Comparison of ENCODE assay signal across 22 cellular contexts in the genomic region with DNA sequence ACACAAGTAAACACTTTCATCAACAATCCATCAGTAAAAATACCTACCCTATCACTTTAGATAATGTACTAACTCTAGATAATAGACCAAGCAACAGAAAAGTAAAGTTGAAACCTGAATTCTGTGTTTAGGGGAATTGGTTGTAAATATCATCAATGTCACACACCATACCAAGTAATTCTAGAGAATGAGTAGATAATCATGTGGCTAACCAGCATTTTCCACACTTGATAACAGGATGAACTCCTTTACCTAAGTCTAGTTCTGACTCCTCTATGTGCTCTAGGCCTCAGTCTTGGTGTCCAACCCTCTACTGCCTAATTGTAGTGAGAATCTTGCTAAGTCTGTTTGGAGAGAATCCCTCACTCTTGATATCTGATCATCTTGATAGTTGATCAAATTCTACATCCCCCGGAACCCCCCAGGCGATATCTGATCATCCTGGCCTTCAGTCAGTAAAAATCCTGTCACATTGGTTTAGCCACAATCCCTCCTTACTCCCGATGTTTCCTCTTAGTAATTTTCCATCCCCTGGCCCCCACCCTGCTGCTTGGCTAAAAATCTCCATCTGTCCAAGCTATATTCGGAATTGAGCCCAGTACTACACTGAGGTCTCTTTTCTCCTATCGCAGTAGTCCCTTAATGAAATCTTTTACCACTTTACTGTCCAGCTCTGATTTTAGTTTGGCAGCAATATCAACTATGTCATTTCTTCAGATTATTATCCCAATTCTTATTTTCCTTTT. TPM values are rescaled to one million over a fixed set of nuclear protein-coding genes. Genes with fewer than 3 reads are reported as not detected.
"Had no signal": no experiment of that assay in that cellular context is flagged by ENCODE, and none has a peak within 500 bp of the region (broad histone marks: within the 10 kb centered on the region; RNA-seq: fewer than 3 reads in every experiment).

No MANE protein-coding gene starts in this region.

- DNase-seq: activated CD4-positive, alpha-beta T cell treated with anti-CD3 and anti-CD28 coated beads, Interleukin-2, amount 10 ng/mL, durations not matched to agents 7 days and 5 days; activated CD8-positive, alpha-beta T cell treated with anti-CD3 and anti-CD28 coated beads, Interleukin-2, amount 10 ng/mL, durations not matched to agents 7 days and 5 days; activated gamma-delta T cell treated with Interleukin-2 at 50 U/mL for 16 hours; amniotic stem cell; erythroblast; kidney; left lung; mammary epithelial cell; SK-N-SH; T-cell; T-helper 9 cell; tibial artery had no signal

- H3K4me1 ChIP-seq: left lung, prostate gland, right atrium auricular region had no signal

- H3K9me3 Mint-ChIP-seq: activated CD4-positive, alpha-beta T cell treated with anti-CD3 and anti-CD28 coated beads, Interleukin-2, amount 10 ng/mL, durations not matched to agents 7 days and 5 days; activated naive CD4-positive, alpha-beta T cell treated with anti-CD3 and anti-CD28 coated beads, Interleukin-2, amount 50 U/mL, for 72 hours; activated T-helper 1 cell treated with anti-CD3 and anti-CD28 coated beads, Interleukin-12 subunit alpha, Interleukin-12 subunit beta, Interleukin-2, Interleukin-4 antibody, amounts not matched to agents 30 ng/mL and 10 ng/mL and 1 ng/mL, durations not matched to agents 14 hours and 24 hours and 36 hours; T-cell had no signal

- H3K27ac Mint-ChIP-seq: activated CD4-positive, alpha-beta T cell treated with anti-CD3 and anti-CD28 coated beads, Interleukin-2, amount 10 ng/mL, durations not matched to agents 7 days and 5 days; activated CD8-positive, alpha-beta T cell treated with anti-CD3 and anti-CD28 coated beads, Interleukin-2, amount 10 ng/mL, durations not matched to agents 7 days and 5 days; activated naive CD4-positive, alpha-beta T cell treated with anti-CD3 and anti-CD28 coated beads, Interleukin-2, amount 50 U/mL, for 72 hours; activated T-helper 1 cell treated with anti-CD3 and anti-CD28 coated beads, Interleukin-12 subunit alpha, Interleukin-12 subunit beta, Interleukin-2, Interleukin-4 antibody, amounts not matched to agents 30 ng/mL and 10 ng/mL and 1 ng/mL, durations not matched to agents 14 hours and 24 hours and 36 hours; T-cell had no signal

- ATAC-seq: activated CD4-positive, CD25-positive, alpha-beta regulatory T cell treated with anti-CD3 and anti-CD28 coated beads, Interleukin-2, amount 50 U/mL, for 24 hours; activated CD8-positive, alpha-beta T cell treated with anti-CD3 and anti-CD28 coated beads, Interleukin-2, amount 10 ng/mL, durations not matched to agents 7 days and 5 days; left lung; T-cell had no signal

- H3K27me3 ChIP-seq: cardiac muscle cell, left lung, right atrium auricular region, tibial artery had no signal

- H3K4me1 Mint-ChIP-seq: activated CD4-positive, alpha-beta T cell treated with anti-CD3 and anti-CD28 coated beads, Interleukin-2, amount 10 ng/mL, durations not matched to agents 7 days and 5 days; neural crest cell; T-cell had no signal

- H3K4me3 ChIP-seq: cardiac muscle cell, coronary artery, left lung, prostate gland, right atrium auricular region, tibial artery had no signal

- H3K36me3 ChIP-seq: cardiac muscle cell, left lung, prostate gland, right atrium auricular region, tibial artery had no signal

- H3K4me2 ChIP-seq: SK-N-SH had no signal

- H3K36me3 Mint-ChIP-seq: activated naive CD4-positive, alpha-beta T cell treated with anti-CD3 and anti-CD28 coated beads, Interleukin-2, amount 50 U/mL, for 72 hours; T-cell had no signal

- H3K9me3 ChIP-seq: left lung, prostate gland, right atrium auricular region, SK-N-SH, tibial artery had no signal

- H3K27ac ChIP-seq: cardiac muscle cell, coronary artery, left lung, prostate gland, right atrium auricular region, tibial artery had no signal

- H3K4me3 Mint-ChIP-seq: activated CD4-positive, alpha-beta T cell treated with anti-CD3 and anti-CD28 coated beads, Interleukin-2, amount 10 ng/mL, durations not matched to agents 7 days and 5 days; activated CD8-positive, alpha-beta T cell treated with anti-CD3 and anti-CD28 coated beads, Interleukin-2, amount 10 ng/mL, durations not matched to agents 7 days and 5 days; activated T-helper 1 cell treated with anti-CD3 and anti-CD28 coated beads, Interleukin-12 subunit alpha, Interleukin-12 subunit beta, Interleukin-2, Interleukin-4 antibody, amounts not matched to agents 30 ng/mL and 10 ng/mL and 1 ng/mL, durations not matched to agents 14 hours and 24 hours and 36 hours; neural crest cell; T-cell had no signal

- H3K9me2 ChIP-seq: SK-N-SH had no signal

RNA-seq across cellular contexts. Expression of a gene that starts 3.4 kb away (rescaled TPM):
- total RNA-seq: activated CD4-positive, alpha-beta T cell treated with anti-CD3 and anti-CD28 coated beads, Interleukin-2, amount 10 ng/mL, durations not matched to agents 7 days and 5 days; activated CD8-positive, alpha-beta T cell treated with anti-CD3 and anti-CD28 coated beads, Interleukin-2, amount 10 ng/mL, durations not matched to agents 7 days and 5 days; activated naive CD4-positive, alpha-beta T cell treated with anti-CD3 and anti-CD28 coated beads, Interleukin-2, amount 50 U/mL, for 72 hours; activated T-helper 1 cell treated with anti-CD3 and anti-CD28 coated beads, Interleukin-12 subunit alpha, Interleukin-12 subunit beta, Interleukin-2, Interleukin-4 antibody, amounts not matched to agents 30 ng/mL and 10 ng/mL and 1 ng/mL, durations not matched to agents 14 hours and 24 hours and 36 hours; mammary epithelial cell; omental fat pad; right atrium auricular region had no signal
- polyA plus RNA-seq: mammary epithelial cell had no signal

RNA-seq across cellular contexts. Expression of a gene that starts 34.6 kb away (rescaled TPM):
- total RNA-seq: activated CD4-positive, alpha-beta T cell treated with anti-CD3 and anti-CD28 coated beads, Interleukin-2, amount 10 ng/mL, durations not matched to agents 7 days and 5 days; activated CD8-positive, alpha-beta T cell treated with anti-CD3 and anti-CD28 coated beads, Interleukin-2, amount 10 ng/mL, durations not matched to agents 7 days and 5 days; activated naive CD4-positive, alpha-beta T cell treated with anti-CD3 and anti-CD28 coated beads, Interleukin-2, amount 50 U/mL, for 72 hours; activated T-helper 1 cell treated with anti-CD3 and anti-CD28 coated beads, Interleukin-12 subunit alpha, Interleukin-12 subunit beta, Interleukin-2, Interleukin-4 antibody, amounts not matched to agents 30 ng/mL and 10 ng/mL and 1 ng/mL, durations not matched to agents 14 hours and 24 hours and 36 hours; kidney; left lung; mammary epithelial cell; myocyte; omental fat pad; prostate gland; right atrium auricular region; T-cell had no signal
- polyA plus RNA-seq: cardiac muscle cell, mammary epithelial cell, SK-N-SH had no signal
